ENCODE assay signal across 15 cellular contexts in genomic region chr4:4490041-4490440, GRCh38.
"Had no signal": no experiment of that assay in that cellular context is flagged by ENCODE, and none has a peak within 500 bp of the region (broad histone marks: within the 10 kb centered on the region; RNA-seq: fewer than 3 reads in every experiment).

No MANE protein-coding gene starts in this region.

- H3K36me3 ChIP-seq: cardiac muscle cell, gastroesophageal sphincter, neural progenitor cell, pancreas, suprapubic skin had no signal

- DNase-seq: activated CD4-positive, alpha-beta T cell treated with anti-CD3 and anti-CD28 coated beads, Interleukin-2, amount 50 U/mL, for 48 hours; activated CD4-positive, CD25-positive, alpha-beta regulatory T cell treated with anti-CD3 and anti-CD28 coated beads, Interleukin-2, amount 50 U/mL, for 72 hours; activated CD8-positive, alpha-beta memory T cell treated with anti-CD3 and anti-CD28 coated beads, Interleukin-2, amount 10 ng/mL, durations not matched to agents 7 days and 5 days; activated gamma-delta T cell; activated T-cell treated with anti-CD3 and anti-CD28 coated beads, Interleukin-2, amount 50 U/mL, for 24 hours; anterior cingulate cortex; pancreas; stimulated activated CD4-positive, alpha-beta T cell treated with anti-CD3 and anti-CD28 coated beads, Interleukin-2, amount 100 ng/mL, for 48 hours; stimulated activated naive CD4-positive, alpha-beta T cell treated with Interleukin-2 at 50 U/mL for 16 hours had no signal

- H3K9me3 ChIP-seq: gastroesophageal sphincter, pancreas, suprapubic skin had no signal

- H3K4me2 ChIP-seq: neural progenitor cell had no signal

- H3K4me3 ChIP-seq: cardiac muscle cell, gastroesophageal sphincter, neural progenitor cell, pancreas, suprapubic skin had no signal

- ATAC-seq: activated CD8-positive, alpha-beta memory T cell treated with anti-CD3 and anti-CD28 coated beads, Interleukin-2, amount 10 ng/mL, durations not matched to agents 7 days and 5 days; gastroesophageal sphincter; pancreas had no signal

- H3K4me1 ChIP-seq: neural progenitor cell had no signal

- FAIRE-seq: colon, pancreas had no signal

- H3K27me3 ChIP-seq: cardiac muscle cell, gastroesophageal sphincter, hepatocyte, neural progenitor cell, pancreas, suprapubic skin had no signal

- H2AFZ ChIP-seq: hepatocyte, neural progenitor cell had no signal

- H3K27ac ChIP-seq: cardiac muscle cell, gastroesophageal sphincter, neural progenitor cell, pancreas, suprapubic skin had no signal
